9 cellular contexts compared by ENCODE assay signal in genomic region chr3:50610992-50611463, GRCh38. TPM values are rescaled to one million over a fixed set of nuclear protein-coding genes. Genes with fewer than 3 reads are reported as not detected.
A peak's percentile ranks its signal among the peaks of the same experiment; 100 is the strongest.
DNase-seq lines count a peak whose midpoint lies in the region; ATAC-seq, FAIRE-seq and TF ChIP-seq lines count a peak whose summit lies in the region.
"Had no signal": no experiment of that assay in that cellular context is flagged by ENCODE, and none has a peak within 500 bp of the region (broad histone marks: within the 10 kb centered on the region; RNA-seq: fewer than 3 reads in every experiment).

No MANE protein-coding gene starts in this region.

- DNase-seq in CD4-positive, alpha-beta memory T cell: no peak
- DNase-seq in Panc1 (ENCODE audit: low read depth, low spot score) (no peak), erythroblast (lab: John Stamatoyannopoulos, UW) (peak in 1 of 2 experiments; percentile 48), osteoblast (ENCODE audit: insufficient read length, low spot score, missing footprints) (no peak), DMS153 (lab: John Stamatoyannopoulos, UW) (no peak), GM12892 (ENCODE audit: insufficient read length) (no peak), C1 segment of cervical spinal cord (lab: John Stamatoyannopoulos, UW) (no peak)

- TF ChIP-seq CTCF in Panc1 (IDR thresholded peaks at IDR 0.05) (no peak), osteoblast (IDR thresholded peaks at IDR 0.05; ENCODE audit: extremely low read depth, low read depth, low read length) (no peak)

- peak overlapping the region; percentile 90 to 97 (median 94) for H3K27ac Mint-ChIP-seq in CD4-positive, alpha-beta memory T cell

- ATAC-seq in Panc1: no peak
- no peak for ATAC-seq in GM19452 (IDR thresholded peaks at IDR 0.05; ENCODE audit: unreplicated experiment)

- H3K79me2 ChIP-seq in osteoblast (ENCODE audit: insufficient read depth, low read length): no peaks in the 10 kb centered on the region

- POLR2A ChIA-PET in CD4-positive, alpha-beta memory T cell (lab: Charles Lee; ENCODE audit: partially characterized antibody): interaction anchor here (0.8 to 26.0 kb wide), 13 partner anchors 9 to 779 kb away, joined by 3 to 1072 read pairs (median 6); partner anchors contain the start of genes C3orf18 and HEMK1
- POLR2A ChIA-PET in Panc1 (lab: Charles Lee): no interaction called here

- H4K20me1 ChIP-seq in osteoblast (ENCODE audit: insufficient read depth, low read length): no peaks in the 10 kb centered on the region

- CTCF ChIA-PET in CD4-positive, alpha-beta memory T cell (lab: Charles Lee; ENCODE audit: partially characterized antibody): interaction anchor here (1.0 to 24.7 kb wide), 11 partner anchors 10 to 778 kb away, joined by 3 to 996 read pairs (median 6); partner anchors contain the start of genes C3orf18 and HEMK1
- CTCF ChIA-PET in Panc1 (lab: Charles Lee): no interaction called here

- no peaks in the 10 kb centered on the region for H3K27me3 Mint-ChIP-seq in CD4-positive, alpha-beta memory T cell

- no peak for FAIRE-seq in GM12892 (lab: Jason Lieb, UNC)
- FAIRE-seq: TTC549 had no signal

- peak overlapping the region; percentile 83 for H2AFZ ChIP-seq in osteoblast (ENCODE audit: low read length)

- peaks cover 45% of the 10 kb centered on the region for H3K36me3 ChIP-seq in CD4-positive, alpha-beta memory T cell (ENCODE audit: insufficient read depth, low read length)
- H3K36me3 ChIP-seq in Panc1 (ENCODE audit: control insufficient read depth, insufficient read depth, low read length) (no peaks in the 10 kb centered on the region), osteoblast (ENCODE audit: insufficient read depth, low read length) (peaks cover 9% of the 10 kb centered on the region)

- peak overlapping the region; percentile 93 to 96 for H3K4me3 ChIP-seq in CD4-positive, alpha-beta memory T cell (ENCODE audit: low read length in 2 of 2)
- H3K4me3 ChIP-seq in Panc1 (ENCODE audit: low read depth in 2 of 2, low read length in 2 of 2) (peak overlapping the region; percentile 48 to 61), osteoblast (ENCODE audit: insufficient read depth, low read length) (peak overlapping the region; percentile 79)

- no peaks in the 10 kb centered on the region for H3K27me3 ChIP-seq in CD4-positive, alpha-beta memory T cell (ENCODE audit: insufficient read depth, low read length)
- H3K27me3 ChIP-seq in Panc1 (ENCODE audit: control insufficient read depth, insufficient read depth, low read length) (no peaks in the 10 kb centered on the region), osteoblast (ENCODE audit: insufficient read depth, low read length) (no peaks in the 10 kb centered on the region)

- intact Hi-C loops in CD4-positive, alpha-beta memory T cell (cut with micrococcal nuclease): loop anchor here (1.0 to 5.0 kb wide), 3 partner anchors 10 to 259 kb away; partner anchors contain the start of genes CYB561D2 and NPRL2
- intact Hi-C loops in Panc1 (cut with micrococcal nuclease; ENCODE audit: unreplicated experiment): loop anchor here (5.0 kb wide), 1 partner anchor 174 kb away; no protein-coding TSS in a partner anchor

- peak overlapping the region; percentile 92 to 99 (median 96) for H3K4me3 Mint-ChIP-seq in CD4-positive, alpha-beta memory T cell

- in situ Hi-C loops in Panc1 (cut with HindIII; ENCODE audit: low pct_unique_long_range_greater_than_20kb, low sequenced_read_pairs): no loop called here

- BruUV-seq in Panc1 (replicated peaks; lab: Mats Ljungman, UMichigan): no TSS peak

- H3K9me3 ChIP-seq in CD4-positive, alpha-beta memory T cell (ENCODE audit: control insufficient read depth in 1 of 2, low read length in 2 of 2): no peaks in the 10 kb centered on the region
- no peaks in the 10 kb centered on the region for H3K9me3 ChIP-seq in Panc1 (ENCODE audit: control insufficient read depth, insufficient read depth, low read depth, low read length)
- H3K9me3 ChIP-seq in osteoblast (ENCODE audit: low read depth, low read length): no peaks in the 10 kb centered on the region

- H3K4me1 ChIP-seq in CD4-positive, alpha-beta memory T cell (ENCODE audit: insufficient read depth, low read length): peaks cover 68% of the 10 kb centered on the region
- H3K4me1 ChIP-seq in Panc1 (ENCODE audit: control insufficient read depth, insufficient read depth, low read length) (no peaks in the 10 kb centered on the region; the same call in 1 of the 2 replicates), osteoblast (ENCODE audit: insufficient read depth, low read length) (peaks cover 17% of the 10 kb centered on the region)

- TF ChIP-seq POLR2A in erythroblast (IDR thresholded peaks at IDR 0.05; ENCODE audit: low read length) (peak; percentile 46), GM12892 (IDR thresholded peaks at IDR 0.05; ENCODE audit: low read depth, low read length) (no peak)

- peaks cover 48 to 62% of the 10 kb centered on the region in 2 donors for H3K36me3 Mint-ChIP-seq in CD4-positive, alpha-beta memory T cell

- H3K4me1 Mint-ChIP-seq in CD4-positive, alpha-beta memory T cell: peaks cover 45 to 80% (median 63%) of the 10 kb centered on the region in 4 donors

- peak overlapping the region; percentile 81 for H3K27ac ChIP-seq in CD4-positive, alpha-beta memory T cell (ENCODE audit: low read depth, low read length)
- H3K27ac ChIP-seq in Panc1 (ENCODE audit: low read length): 0 out of 2 replicates have a peak overlapping the region, but pooled peaks have one; percentile 29
- H3K27ac ChIP-seq in osteoblast (ENCODE audit: low read depth, low read length): peak overlapping the region; percentile 36

- H3K4me2 ChIP-seq in osteoblast (ENCODE audit: insufficient read depth, low read length): peak overlapping the region; percentile 86

- no peaks in the 10 kb centered on the region for H3K9me3 Mint-ChIP-seq in CD4-positive, alpha-beta memory T cell

RNA-seq across cellular contexts. Expression of gene CISH, which starts 0.5 kb away (rescaled TPM):
- 10 to 100 TPM; 14.7 to 15.2 TPM for total RNA-seq in CD4-positive, alpha-beta memory T cell
- 100 to 1,000 TPM in 1 of 2 donors, 10 to 100 TPM in 1; 92.1 to 248 TPM for polyA plus RNA-seq in CD4-positive, alpha-beta memory T cell
- total RNA-seq in Panc1 (2021; ENCODE audit: unreplicated experiment) (0.57 TPM), osteoblast (1.1 and 1.2 TPM in 2 replicates)
- 0.35 TPM for polyA plus RNA-seq in Panc1 (2012; ENCODE audit: insufficient read length)
- polyA plus RNA-seq in GM12892 (2012; ENCODE audit: missing spikeins): 1.3 TPM

RNA-seq across cellular contexts. Expression of gene MAPKAPK3, which starts 5.9 kb away (rescaled TPM):
- total RNA-seq in CD4-positive, alpha-beta memory T cell: 10 to 100 TPM; 36.4 to 40.1 TPM
- polyA plus RNA-seq in CD4-positive, alpha-beta memory T cell: 10 to 100 TPM; 71.2 to 93.2 TPM
- total RNA-seq in Panc1 (2021; ENCODE audit: unreplicated experiment): 14.8 TPM
- 15.1 TPM for polyA plus RNA-seq in Panc1 (2012; ENCODE audit: insufficient read length)
- total RNA-seq in osteoblast: 56.5 and 66.6 TPM in 2 replicates
- polyA plus RNA-seq in GM12892 (2012; ENCODE audit: missing spikeins): 9.3 TPM

RNA-seq across cellular contexts. Expression of gene HEMK1, which starts 41.7 kb away (rescaled TPM):
- 10 to 100 TPM; 55.3 to 56.7 TPM for total RNA-seq in CD4-positive, alpha-beta memory T cell
- 10 to 100 TPM; 21.2 to 36.7 TPM for polyA plus RNA-seq in CD4-positive, alpha-beta memory T cell
- total RNA-seq in Panc1 (2021; ENCODE audit: unreplicated experiment) (12.1 TPM), osteoblast (8.5 and 8.7 TPM in 2 replicates)
- 12.5 TPM for polyA plus RNA-seq in Panc1 (2012; ENCODE audit: insufficient read length)
- 15.1 TPM for polyA plus RNA-seq in GM12892 (2012; ENCODE audit: missing spikeins)

RNA-seq across cellular contexts. Expression of gene C3orf18, which starts 43.5 kb away (rescaled TPM):
- 10 to 100 TPM; 14.3 to 16.2 TPM for total RNA-seq in CD4-positive, alpha-beta memory T cell
- 10 to 100 TPM; 14.2 to 22.3 TPM for polyA plus RNA-seq in CD4-positive, alpha-beta memory T cell
- 5.0 TPM for total RNA-seq in Panc1 (2021; ENCODE audit: unreplicated experiment)
- polyA plus RNA-seq in Panc1 (2012; ENCODE audit: insufficient read length): 9.5 TPM
- 17.7 and 18.8 TPM in 2 replicates for total RNA-seq in osteoblast
- polyA plus RNA-seq in GM12892 (2012; ENCODE audit: missing spikeins): 1.9 TPM

Comparison
In these comparisons a context has a peak if more than half of its experiments do, and no peak if none do; other contexts are left out.
1. H3K27ac ChIP-seq: peak in every context shown above with its lines; median percentile 81 in CD4-positive, alpha-beta memory T cell; 36 in osteoblast; 29 in Panc1.